7 cellular contexts compared by ENCODE assay signal in genomic region chr1:179217943-179218507, GRCh38. TPM values are rescaled to one million over a fixed set of nuclear protein-coding genes. Genes with fewer than 3 reads are reported as not detected.
DNase-seq lines count a peak whose midpoint lies in the region; TF ChIP-seq lines count a peak whose summit lies in the region.

No MANE protein-coding gene starts in this region.

- no peak overlapping the region for H3K27ac Mint-ChIP-seq in activated CD4-positive, alpha-beta memory T cell treated with anti-CD3 and anti-CD28 coated beads for 36 hours

- H3K36me3 ChIP-seq in fibroblast of lung (ENCODE audit: control insufficient read depth, insufficient read depth, low read length): no peaks in the 10 kb centered on the region
- H3K36me3 ChIP-seq in spleen: peaks cover 0 to 35% (median 0%) of the 10 kb centered on the region in 6 donors

- peak overlapping the region; percentile 61 for H3K27ac ChIP-seq in fibroblast of lung (ENCODE audit: insufficient read depth, low read length)
- peak overlapping the region in 7 of 8 donors; percentile 49 to 81 (median 65) for H3K27ac ChIP-seq in spleen

- H4K20me1 ChIP-seq in fibroblast of lung (ENCODE audit: control insufficient read depth, extremely low read depth, insufficient read depth, low read length): no peaks in the 10 kb centered on the region

- H3K27me3 ChIP-seq in fibroblast of lung (ENCODE audit: control insufficient read depth, insufficient read depth, low read length): no peaks in the 10 kb centered on the region
- no peaks in the 10 kb centered on the region for H3K27me3 ChIP-seq in spleen (replicated peaks in 1 of 7)

- intact Hi-C loops in spleen (cut with DNase I; ENCODE audit: low total_unique reads): no loop called here
- intact Hi-C loops in activated CD4-positive, alpha-beta memory T cell treated with anti-CD3 and anti-CD28 coated beads for 36 hours (cut with micrococcal nuclease): no loop called here

- CTCF ChIA-PET in activated CD4-positive, alpha-beta memory T cell treated with anti-CD3 and anti-CD28 coated beads for 36 hours (lab: Charles Lee): no interaction called here

- H3K4me2 ChIP-seq in fibroblast of lung (ENCODE audit: extremely low read depth, insufficient read depth, low read length): peak overlapping the region; percentile 62

- POLR2A ChIA-PET in activated CD4-positive, alpha-beta memory T cell treated with anti-CD3 and anti-CD28 coated beads for 36 hours (lab: Charles Lee): no interaction called here

- no peaks in the 10 kb centered on the region for H3K9me3 Mint-ChIP-seq in activated CD4-positive, alpha-beta memory T cell treated with anti-CD3 and anti-CD28 coated beads for 36 hours

- no peak for TF ChIP-seq POLR2A in spleen (IDR thresholded peaks at IDR 0.05)

- H2AFZ ChIP-seq in fibroblast of lung (ENCODE audit: low read length): peak overlapping the region; percentile 36

- H3K4me3 ChIP-seq in fibroblast of lung (replicated peaks in 1 of 4; ENCODE audit: control extremely low read depth in 1 of 4, insufficient read depth in 1 of 4, low read depth in 3 of 4, low read length in 4 of 4) (no peak overlapping the region), spleen (no peak overlapping the region)

- H3K4me1 ChIP-seq in fibroblast of lung (ENCODE audit: control insufficient read depth, extremely low read depth, insufficient read depth, low read length): no peaks in the 10 kb centered on the region
- H3K4me1 ChIP-seq in spleen: peaks cover 0 to 40% (median 15%) of the 10 kb centered on the region in 6 donors

- no peak overlapping the region for H3K9ac ChIP-seq in fibroblast of lung (ENCODE audit: insufficient read depth, low read length)

- H3K79me2 ChIP-seq in fibroblast of lung (ENCODE audit: control insufficient read depth, insufficient read depth, low read length): peaks cover 15% of the 10 kb centered on the region

- 37 to 60% (median 49%) methylated on average over 5 of the region's 5 CpGs for WGBS in spleen, 5 donors

- no peaks in the 10 kb centered on the region for H3K27me3 Mint-ChIP-seq in activated CD4-positive, alpha-beta memory T cell treated with anti-CD3 and anti-CD28 coated beads for 36 hours

- no peak overlapping the region for H3K4me3 Mint-ChIP-seq in activated CD4-positive, alpha-beta memory T cell treated with anti-CD3 and anti-CD28 coated beads for 36 hours

- H3K9me3 ChIP-seq in fibroblast of lung (ENCODE audit: control insufficient read depth, insufficient read depth, low read depth, low read length) (no peaks in the 10 kb centered on the region), spleen (no peaks in the 10 kb centered on the region)

- peaks cover 4% of the 10 kb centered on the region for H3K36me3 Mint-ChIP-seq in activated CD4-positive, alpha-beta memory T cell treated with anti-CD3 and anti-CD28 coated beads for 36 hours

- DNase-seq in GM04503 (ENCODE audit: low read depth) (peak; percentile 22), RPMI7951 (ENCODE audit: low read depth) (peak; percentile 20), fibroblast of lung (ENCODE audit: low read depth in 2 of 2) (peak; percentile 49 to 67), spleen (no peak), NCI-H526 (lab: John Stamatoyannopoulos, UW) (no peak), NCI-H526 treated with DMSO at 0.1 percent for 48 hours (lab: John Stamatoyannopoulos, UW) (no peak)
- no peak for DNase-seq in activated CD4-positive, alpha-beta memory T cell treated with anti-CD3 and anti-CD28 coated beads for 36 hours

- no peak for TF ChIP-seq CTCF in fibroblast of lung (conservative IDR thresholded peaks at IDR 0.05 in 1 of 2, IDR thresholded peaks at IDR 0.05 in 1 of 2; ENCODE audit: low read depth in 1 of 2, low read length in 2 of 2)
- no peak for TF ChIP-seq CTCF in spleen (IDR thresholded peaks at IDR 0.05 in 8 of 11, conservative IDR thresholded peaks at IDR 0.05 in 3 of 11)

- H3K4me1 Mint-ChIP-seq in activated CD4-positive, alpha-beta memory T cell treated with anti-CD3 and anti-CD28 coated beads for 36 hours (ENCODE audit: low read depth): peaks cover 15% of the 10 kb centered on the region

RNA-seq across cellular contexts. Expression of gene ABL2, which starts 11.5 kb away (rescaled TPM):
- total RNA-seq in RPMI7951 (2014; rRNA removed; shearing (Covaris generic)): 14.1 and 15.2 TPM in 2 replicates
- total RNA-seq in fibroblast of lung (33.9 and 85.4 TPM in 2 replicates), spleen (10 to 100 TPM; 12.8 to 21.7 (median 17.7) TPM)
- polyA plus RNA-seq in fibroblast of lung (32.7 and 36.1 TPM in 2 replicates), spleen (1 to 10 TPM; 1.3 to 2.6 (median 1.5) TPM)
- polyA plus RNA-seq in fibroblast of lung (2012): 19.6 and 28.4 TPM in 2 replicates
- 69.3 and 157 TPM in 2 replicates for polyA minus RNA-seq in fibroblast of lung (ENCODE audit: low replicate concordance)
- 1 to 10 TPM; 8.8 to 9.1 TPM for total RNA-seq in activated CD4-positive, alpha-beta memory T cell treated with anti-CD3 and anti-CD28 coated beads for 36 hours

Comparison
In these comparisons a context has a peak if more than half of its experiments do, and no peak if none do; other contexts are left out.
1. DNase-seq: peak in GM04503 (single experiment), RPMI7951 (single experiment) and fibroblast of lung (2 of 2); none in spleen (single experiment), NCI-H526 (0 of 2), NCI-H526 treated with DMSO at 0.1 percent for 48 hours (single experiment) and activated CD4-positive, alpha-beta memory T cell treated with anti-CD3 and anti-CD28 coated beads for 36 hours (single experiment).